1 cellular context compared by ENCODE assay signal in the genomic region with DNA sequence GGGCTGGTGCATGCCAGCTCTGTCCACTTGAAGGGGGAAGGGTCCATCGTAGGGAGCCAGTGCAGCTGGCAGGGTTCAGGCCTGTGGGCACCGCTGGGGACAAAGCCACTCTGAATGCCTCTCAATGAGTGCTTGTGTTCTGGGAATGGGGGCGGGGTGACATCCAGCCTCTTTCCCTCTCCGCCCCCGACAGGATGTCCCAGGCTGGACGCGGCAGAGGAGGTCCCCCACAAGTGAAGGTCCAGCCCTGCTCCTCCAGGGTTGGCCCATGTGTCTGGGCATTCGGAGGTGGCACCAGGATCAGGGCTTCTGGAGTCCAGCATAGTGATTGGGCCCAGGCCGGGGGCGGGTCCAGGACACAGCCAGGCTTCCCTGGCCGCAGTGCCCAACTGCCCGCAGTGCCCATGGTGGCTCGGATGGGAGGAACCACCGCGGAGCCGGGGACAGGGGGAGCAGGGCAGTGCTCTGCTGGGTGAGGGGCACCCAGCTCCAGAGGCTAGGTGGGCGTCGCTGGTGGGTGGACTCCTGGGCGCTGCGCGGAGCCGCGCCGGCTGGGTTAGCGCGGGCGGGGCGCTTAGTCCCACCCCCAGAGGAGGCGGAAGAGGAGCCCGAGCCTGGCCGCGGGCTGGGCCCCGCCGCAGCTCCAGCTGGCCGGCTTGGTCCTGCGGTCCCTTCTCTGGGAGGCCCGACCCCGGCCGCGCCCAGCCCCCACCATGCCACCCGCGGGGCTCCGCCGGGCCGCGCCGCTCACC.
TF ChIP-seq lines count a peak whose summit lies in the region.

SHISA4 (plus strand) TSS at position 617 of the 752 bp plus-strand sequence; CDS start at position 714, 97 bp downstream.

TF ChIP-seq in K562, 482 proteins besides CTCF, POLR2A, EP300 and RAD21 (continued from another document and continues in another):
- TF ChIP-seq THAP12 (CRISPR knock-in tag; IDR thresholded peaks at IDR 0.05), result no peak
- no peak for TF ChIP-seq ARHGAP35 (IDR thresholded peaks at IDR 0.05; ENCODE audit: partially characterized antibody)
- no peak for TF ChIP-seq ZNF140 (CRISPR knock-in tag; IDR thresholded peaks at IDR 0.05)
- TF ChIP-seq CREB5 (CRISPR knock-in tag; IDR thresholded peaks at IDR 0.05), result no peak
- no peak for TF ChIP-seq ZNF253 (CRISPR knock-in tag; conservative IDR thresholded peaks at IDR 0.05)
- no peak for TF ChIP-seq HCFC1 (IDR thresholded peaks at IDR 0.05; ENCODE audit: low read depth, low read length)
- TF ChIP-seq NRF1 (conservative IDR thresholded peaks at IDR 0.05 in 1 of 2, IDR thresholded peaks at IDR 0.05 in 1 of 2), result peak; percentile 34 to 63; a peak in 3 of 4 replicates
- TF ChIP-seq KAT7 (CRISPR knock-in tag; IDR thresholded peaks at IDR 0.05; ENCODE audit: borderline replicate concordance), result no peak
- TF ChIP-seq, protein P1, sequence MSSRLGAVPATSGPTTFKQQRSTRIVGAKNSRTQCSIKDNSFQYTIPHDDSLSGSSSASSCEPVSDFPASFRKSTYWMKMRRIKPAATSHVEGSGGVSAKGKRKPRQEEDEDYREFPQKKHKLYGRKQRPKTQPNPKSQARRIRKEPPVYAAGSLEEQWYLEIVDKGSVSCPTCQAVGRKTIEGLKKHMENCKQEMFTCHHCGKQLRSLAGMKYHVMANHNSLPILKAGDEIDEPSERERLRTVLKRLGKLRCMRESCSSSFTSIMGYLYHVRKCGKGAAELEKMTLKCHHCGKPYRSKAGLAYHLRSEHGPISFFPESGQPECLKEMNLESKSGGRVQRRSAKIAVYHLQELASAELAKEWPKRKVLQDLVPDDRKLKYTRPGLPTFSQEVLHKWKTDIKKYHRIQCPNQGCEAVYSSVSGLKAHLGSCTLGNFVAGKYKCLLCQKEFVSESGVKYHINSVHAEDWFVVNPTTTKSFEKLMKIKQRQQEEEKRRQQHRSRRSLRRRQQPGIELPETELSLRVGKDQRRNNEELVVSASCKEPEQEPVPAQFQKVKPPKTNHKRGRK (tag; IDR thresholded peaks at IDR 0.05), result no peak
- no peak for TF ChIP-seq MAZ (CRISPR knock-in tag; conservative IDR thresholded peaks at IDR 0.05 in 1 of 2, IDR thresholded peaks at IDR 0.05 in 1 of 2)
- no peak for TF ChIP-seq NFATC3 (IDR thresholded peaks at IDR 0.05)
- TF ChIP-seq NFIX (CRISPR knock-in tag; IDR thresholded peaks at IDR 0.05; ENCODE audit: low read depth), result no peak
- no peak for TF ChIP-seq ZNF384 (IDR thresholded peaks at IDR 0.05; ENCODE audit: low read depth, low read length)
- TF ChIP-seq ZNF197 (CRISPR knock-in tag; IDR thresholded peaks at IDR 0.05; ENCODE audit: low read depth), result no peak
- TF ChIP-seq JUND (IDR thresholded peaks at IDR 0.05; ENCODE audit: borderline replicate concordance, low read depth, low read length), result no peak
- TF ChIP-seq JUND (tag; IDR thresholded peaks at IDR 0.05; ENCODE audit: borderline replicate concordance, low read depth, low read length), result no peak
- TF ChIP-seq ZNF274 (IDR thresholded peaks at IDR 0.05; ENCODE audit: borderline replicate concordance, low read depth, low read length), result no peak
- no peak for TF ChIP-seq RBM25 (IDR thresholded peaks at IDR 0.05; ENCODE audit: low read depth, low read length, severe bottlenecking)
- TF ChIP-seq HLTF (IDR thresholded peaks at IDR 0.05), result no peak
- TF ChIP-seq PBX2 (CRISPR knock-in tag; IDR thresholded peaks at IDR 0.05; ENCODE audit: low read depth), result no peak
- no peak for TF ChIP-seq PBX2 (tag; conservative IDR thresholded peaks at IDR 0.05; ENCODE audit: low read depth)
- no peak for TF ChIP-seq SP2 (IDR thresholded peaks at IDR 0.05; ENCODE audit: extremely low read depth, low read depth, low read length, poor library complexity, severe bottlenecking)
- no peak for TF ChIP-seq ZNF561 (CRISPR knock-in tag; conservative IDR thresholded peaks at IDR 0.05)
- TF ChIP-seq ATF3 (IDR thresholded peaks at IDR 0.05), result no peak
- TF ChIP-seq ATF3 (CRISPR knock-in tag; conservative IDR thresholded peaks at IDR 0.05), result no peak
- TF ChIP-seq TEAD4 (IDR thresholded peaks at IDR 0.05; ENCODE audit: low read length), result no peak
- TF ChIP-seq TEAD4 (CRISPR knock-in tag; IDR thresholded peaks at IDR 0.05; ENCODE audit: borderline replicate concordance), result no peak
- no peak for TF ChIP-seq SRSF3 (IDR thresholded peaks at IDR 0.05; ENCODE audit: insufficient read depth, low read length)
- TF ChIP-seq BRF1 (IDR thresholded peaks at IDR 0.05; ENCODE audit: borderline replicate concordance, extremely low read depth, insufficient read length), result no peak
- TF ChIP-seq, protein P2, sequence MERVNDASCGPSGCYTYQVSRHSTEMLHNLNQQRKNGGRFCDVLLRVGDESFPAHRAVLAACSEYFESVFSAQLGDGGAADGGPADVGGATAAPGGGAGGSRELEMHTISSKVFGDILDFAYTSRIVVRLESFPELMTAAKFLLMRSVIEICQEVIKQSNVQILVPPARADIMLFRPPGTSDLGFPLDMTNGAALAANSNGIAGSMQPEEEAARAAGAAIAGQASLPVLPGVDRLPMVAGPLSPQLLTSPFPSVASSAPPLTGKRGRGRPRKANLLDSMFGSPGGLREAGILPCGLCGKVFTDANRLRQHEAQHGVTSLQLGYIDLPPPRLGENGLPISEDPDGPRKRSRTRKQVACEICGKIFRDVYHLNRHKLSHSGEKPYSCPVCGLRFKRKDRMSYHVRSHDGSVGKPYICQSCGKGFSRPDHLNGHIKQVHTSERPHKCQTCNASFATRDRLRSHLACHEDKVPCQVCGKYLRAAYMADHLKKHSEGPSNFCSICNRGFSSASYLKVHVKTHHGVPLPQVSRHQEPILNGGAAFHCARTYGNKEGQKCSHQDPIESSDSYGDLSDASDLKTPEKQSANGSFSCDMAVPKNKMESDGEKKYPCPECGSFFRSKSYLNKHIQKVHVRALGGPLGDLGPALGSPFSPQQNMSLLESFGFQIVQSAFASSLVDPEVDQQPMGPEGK (CRISPR knock-in tag; IDR thresholded peaks at IDR 0.05; ENCODE audit: borderline replicate concordance), result no peak
- TF ChIP-seq ZNF324 (CRISPR knock-in tag; IDR thresholded peaks at IDR 0.05), result no peak
- peak; percentile 70; the same call in 1 of the 2 replicates for TF ChIP-seq MTA3 (IDR thresholded peaks at IDR 0.05; ENCODE audit: borderline replicate concordance)
- TF ChIP-seq RB1 (IDR thresholded peaks at IDR 0.05; ENCODE audit: low read depth), result no peak
- TF ChIP-seq CSDE1 (IDR thresholded peaks at IDR 0.05), result no peak
- TF ChIP-seq PCBP2 (IDR thresholded peaks at IDR 0.05; ENCODE audit: low read depth, low read length, poor library complexity, severe bottlenecking), result no peak
- no peak for TF ChIP-seq ZNF830 (CRISPR knock-in tag; IDR thresholded peaks at IDR 0.05)
- no peak for TF ChIP-seq E2F1 (CRISPR knock-in tag; IDR thresholded peaks at IDR 0.05)
- no peak for TF ChIP-seq ZNF124 (CRISPR knock-in tag; IDR thresholded peaks at IDR 0.05)
- TF ChIP-seq ZNF766 (CRISPR knock-in tag; conservative IDR thresholded peaks at IDR 0.05), result no peak
- TF ChIP-seq U2AF2 (optimal IDR thresholded peaks at IDR 0.05; ENCODE audit: low read depth, low read length), result no peak
- no peak for TF ChIP-seq ATF1 (CRISPR knock-in tag; IDR thresholded peaks at IDR 0.05)
- no peak for TF ChIP-seq ATF1 (tag; IDR thresholded peaks at IDR 0.05)
- peak; percentile 28; the same call in 1 of the 2 replicates for TF ChIP-seq RBFOX2 (IDR thresholded peaks at IDR 0.05; ENCODE audit: low read depth, low read length)
- no peak for TF ChIP-seq ZKSCAN3 (CRISPR knock-in tag; IDR thresholded peaks at IDR 0.05)
- TF ChIP-seq PHF8 (IDR thresholded peaks at IDR 0.05; ENCODE audit: borderline replicate concordance, low read length), result peak; percentile 37; the same call in 1 of the 2 replicates
- no peak for TF ChIP-seq ZBTB26 (CRISPR knock-in tag; IDR thresholded peaks at IDR 0.05)
- TF ChIP-seq ZNF280B (CRISPR knock-in tag; IDR thresholded peaks at IDR 0.05), result no peak
- no peak for TF ChIP-seq TARDBP (IDR thresholded peaks at IDR 0.05)
- no peak for TF ChIP-seq ZNF431 (CRISPR knock-in tag; IDR thresholded peaks at IDR 0.05)
- no peak for TF ChIP-seq ETS2 (tag; IDR thresholded peaks at IDR 0.05; ENCODE audit: borderline replicate concordance, poor library complexity, severe bottlenecking)
- TF ChIP-seq IFI16 (CRISPR knock-in tag; IDR thresholded peaks at IDR 0.05), result no peak
- no peak for TF ChIP-seq ESRRA (IDR thresholded peaks at IDR 0.05; ENCODE audit: borderline replicate concordance, low read depth)
- TF ChIP-seq ILK (tag; IDR thresholded peaks at IDR 0.05; ENCODE audit: borderline replicate concordance, low read depth), result no peak
- no peak for TF ChIP-seq SRSF1 (IDR thresholded peaks at IDR 0.05; ENCODE audit: low read depth, low read length)
- TF ChIP-seq SAFB2 (IDR thresholded peaks at IDR 0.05; ENCODE audit: borderline replicate concordance, low read depth, low read length, severe bottlenecking), result no peak
